ENCODE assay signal across 13 cellular contexts in the genomic region with DNA sequence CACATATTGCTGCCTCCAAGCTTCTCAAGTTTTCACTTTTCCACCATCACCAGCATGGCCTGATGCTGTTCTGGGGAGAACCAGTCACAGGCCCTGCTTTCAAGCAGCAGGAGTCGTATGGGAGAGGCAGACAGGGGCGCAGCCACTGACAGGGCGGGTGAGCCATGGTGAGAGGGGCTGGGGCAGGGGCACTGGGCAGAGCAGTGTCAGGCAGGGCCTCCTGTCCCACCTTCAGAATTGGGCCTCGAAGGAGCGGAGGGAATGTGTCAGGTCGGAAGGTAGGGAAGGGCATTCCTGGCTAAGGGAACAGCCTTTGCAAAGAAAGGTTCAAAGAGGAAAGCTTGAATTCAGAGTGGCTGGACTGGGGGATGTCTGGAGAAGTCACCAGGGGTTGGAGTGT. TPM values are rescaled to one million over a fixed set of nuclear protein-coding genes. Genes with fewer than 3 reads are reported as not detected.
DNase-seq lines count a peak whose midpoint lies in the region; ATAC-seq, FAIRE-seq and TF ChIP-seq lines count a peak whose summit lies in the region.
"Had no signal": no experiment of that assay in that cellular context is flagged by ENCODE, and none has a peak within 500 bp of the region (broad histone marks: within the 10 kb centered on the region; RNA-seq: fewer than 3 reads in every experiment).

No MANE protein-coding gene starts in this region.

- no peaks in the 10 kb centered on the region for H3K27me3 Mint-ChIP-seq in activated CD8-positive, alpha-beta memory T cell treated with anti-CD3 and anti-CD28 coated beads, Interleukin-2, amount 10 ng/mL, durations not matched to agents 7 days and 5 days

- CTCF ChIA-PET in activated CD8-positive, alpha-beta memory T cell treated with anti-CD3 and anti-CD28 coated beads, Interleukin-2, amount 10 ng/mL, durations not matched to agents 7 days and 5 days (lab: Charles Lee): interaction anchor here (0.9 to 2.7 kb wide), 25 partner anchors 8 to 272 kb away, joined by 3 to 25 read pairs (median 4); partner anchors contain the start of genes DHRS7B, TMEM11 and USP22
- CTCF ChIA-PET in PC-3 (lab: Charles Lee) (interaction anchor here (0.7 to 0.9 kb wide), 2 partner anchors 10 to 234 kb away, joined by 3 to 6 read pairs; no protein-coding TSS in a partner anchor), H1 (lab: Charles Lee; ENCODE audit: partially characterized antibody) (interaction anchor here (0.7 to 2.7 kb wide), 22 partner anchors 9 to 236 kb away, joined by 3 to 11 read pairs (median 3); no protein-coding TSS in a partner anchor)

- intact Hi-C loops in PC-3 (cut with micrococcal nuclease) (no loop called here), gastrocnemius medialis (cut with DNase I; ENCODE audit: low total_unique reads) (loop anchor here (2.0 to 5.0 kb wide), 3 partner anchors 27 to 71 kb away; partner anchors contain the start of gene NATD1)

- peak overlapping the region; percentile 62 for H3K27ac Mint-ChIP-seq in activated CD8-positive, alpha-beta memory T cell treated with anti-CD3 and anti-CD28 coated beads, Interleukin-2, amount 10 ng/mL, durations not matched to agents 7 days and 5 days

- peaks cover 36% of the 10 kb centered on the region for H3K4me1 ChIP-seq in PC-3 (ENCODE audit: insufficient read depth, low read length)
- peaks cover 0 to 4% (median under 1%) of the 10 kb centered on the region in 4 experiments; a peak in 3 of 7 replicates for H3K4me1 ChIP-seq in H1 (replicated peaks in 1 of 4; ENCODE audit: control insufficient read depth in 3 of 4, insufficient read depth in 4 of 4, low read length in 3 of 4)
- peaks cover 44 to 49% of the 10 kb centered on the region in 2 donors for H3K4me1 ChIP-seq in gastrocnemius medialis

- no peak for ATAC-seq in activated CD8-positive, alpha-beta memory T cell treated with anti-CD3 and anti-CD28 coated beads, Interleukin-2, amount 10 ng/mL, durations not matched to agents 7 days and 5 days
- no peak for ATAC-seq in PC-3
- no peak for ATAC-seq in gastrocnemius medialis

- H3K9me3 ChIP-seq in PC-3 (ENCODE audit: low read length): no peaks in the 10 kb centered on the region
- H3K9me3 ChIP-seq in H1 (ENCODE audit: insufficient read depth in 2 of 2, low read depth in 1 of 2, low read length in 1 of 2): no peaks in the 10 kb centered on the region
- H3K9me3 ChIP-seq in gastrocnemius medialis: no peaks in the 10 kb centered on the region
- H3K9me3 ChIP-seq: A549, testis had no signal

- no peak for FAIRE-seq in H1 (lab: Jason Lieb, UNC)
- FAIRE-seq: colon, islet of Langerhans had no signal

- BruUV-seq in PC-3 (replicated peaks; lab: Mats Ljungman, UMichigan): no TSS peak

- no peak overlapping the region for H3K4ac ChIP-seq in H1 (replicated peaks; ENCODE audit: insufficient read length, low read depth, low read length)

- H4K5ac ChIP-seq in H1 (ENCODE audit: insufficient read length, low read depth, low read length): no peak overlapping the region

- no peak overlapping the region for H3K4me3 Mint-ChIP-seq in activated CD8-positive, alpha-beta memory T cell treated with anti-CD3 and anti-CD28 coated beads, Interleukin-2, amount 10 ng/mL, durations not matched to agents 7 days and 5 days

- H3K36me3 ChIP-seq in PC-3 (ENCODE audit: low read depth, low read length) (no peaks in the 10 kb centered on the region), H1 (ENCODE audit: control insufficient read depth in 2 of 4, insufficient read depth in 4 of 4, low read length in 3 of 4) (no peaks in the 10 kb centered on the region), gastrocnemius medialis (no peaks in the 10 kb centered on the region)
- H3K36me3 ChIP-seq: WERI-Rb-1 had no signal

- POLR2A ChIA-PET in PC-3 (lab: Charles Lee; ENCODE audit: unreplicated experiment): no interaction called here
- POLR2A ChIA-PET in H1 (lab: Charles Lee; ENCODE audit: partially characterized antibody): interaction anchor here (0.6 kb wide), 1 partner anchor 16 kb away, joined by 3 read pairs; no protein-coding TSS in a partner anchor

- TF ChIP-seq CTCF in PC-3 (conservative IDR thresholded peaks at IDR 0.05; ENCODE audit: low read depth, low read length): no peak
- TF ChIP-seq CTCF in H1 (IDR thresholded peaks at IDR 0.05; ENCODE audit: control extremely low read depth in 1 of 3, insufficient read depth in 1 of 3, low read depth in 1 of 3, low read length in 3 of 3): no peak
- TF ChIP-seq CTCF in gastrocnemius medialis (IDR thresholded peaks at IDR 0.05 in 4 of 5, conservative IDR thresholded peaks at IDR 0.05 in 1 of 5): no peak

- H2AFZ ChIP-seq in PC-3 (ENCODE audit: low read length) (0 out of 2 replicates have a peak overlapping the region, but pooled peaks have one; percentile 20), H1 (ENCODE audit: low read length) (no peak overlapping the region)

- H3K56ac ChIP-seq in H1 (replicated peaks; ENCODE audit: insufficient read length, low read depth, low read length): no peak overlapping the region

- H3K79me1 ChIP-seq in H1 (ENCODE audit: low read depth, low read length): no peaks in the 10 kb centered on the region; the same call in 1 of the 2 replicates

- no peaks in the 10 kb centered on the region for H3F3A ChIP-seq in PC-3 (ENCODE audit: low read length, unreplicated experiment)

- no peak overlapping the region for H3K23ac ChIP-seq in H1 (ENCODE audit: insufficient read length)

- no peaks in the 10 kb centered on the region for H3K9me3 Mint-ChIP-seq in activated CD8-positive, alpha-beta memory T cell treated with anti-CD3 and anti-CD28 coated beads, Interleukin-2, amount 10 ng/mL, durations not matched to agents 7 days and 5 days (ENCODE audit: low read depth)

- TF ChIP-seq POLR2A in H1 (IDR thresholded peaks at IDR 0.05; ENCODE audit: control extremely low read depth in 1 of 2, low read depth in 2 of 2, low read length in 2 of 2): no peak
- TF ChIP-seq POLR2A in gastrocnemius medialis (IDR thresholded peaks at IDR 0.05): no peak

- no peaks in the 10 kb centered on the region for H3K36me3 Mint-ChIP-seq in activated CD8-positive, alpha-beta memory T cell treated with anti-CD3 and anti-CD28 coated beads, Interleukin-2, amount 10 ng/mL, durations not matched to agents 7 days and 5 days

- H3K4me3 ChIP-seq in PC-3 (ENCODE audit: low read length): no peak overlapping the region
- H3K4me3 ChIP-seq in H1 (ENCODE audit: extremely low read depth in 1 of 4, insufficient read depth in 2 of 4, low read depth in 3 of 4, low read length in 4 of 4): no peak overlapping the region
- no peak overlapping the region for H3K4me3 ChIP-seq in gastrocnemius medialis
- H3K4me3 ChIP-seq: A549, testis had no signal

- H2BK20ac ChIP-seq in H1 (ENCODE audit: low read length): 0 out of 2 replicates have a peak overlapping the region, but pooled peaks have one; percentile 25

- peaks cover under 1% of the 10 kb centered on the region for H3K79me2 ChIP-seq in PC-3 (ENCODE audit: low read length)
- H3K79me2 ChIP-seq in H1 (ENCODE audit: control insufficient read depth in 1 of 2, insufficient read depth in 2 of 2, low read length in 2 of 2): no peaks in the 10 kb centered on the region

- no peak for DNase-seq in activated CD8-positive, alpha-beta memory T cell treated with anti-CD3 and anti-CD28 coated beads, Interleukin-2, amount 10 ng/mL, durations not matched to agents 7 days and 5 days
- DNase-seq in activated CD8-positive, alpha-beta memory T cell treated with anti-CD3 and anti-CD28 coated beads, Interleukin-2, amount 50 U/mL, for 48 hours: no peak
- DNase-seq in PC-3 (no peak), H1 (ENCODE audit: low read depth in 1 of 2, low spot score in 2 of 2) (no peak), gastrocnemius medialis (no peak), NCI-H82 treated with DMSO at 0.1 percent for 48 hours (lab: John Stamatoyannopoulos, UW; ENCODE audit: unreplicated experiment) (no peak)
- DNase-seq in stimulated activated CD4-positive, alpha-beta T cell treated with anti-CD3 and anti-CD28 coated beads, Interleukin-12 subunit alpha, Interleukin-12 subunit beta, amount 100 ng/mL, for 4 hours: no peak
- DNase-seq in central memory CD4-positive, alpha-beta T cell: no peak

- H3K27ac ChIP-seq in PC-3 (ENCODE audit: low read length) (no peak overlapping the region), H1 (ENCODE audit: low read depth, low read length) (no peak overlapping the region), gastrocnemius medialis (peak overlapping the region; percentile 74 to 99 (median 95))
- H3K27ac ChIP-seq: testis, WERI-Rb-1 had no signal

- H3K23me2 ChIP-seq in H1 (ENCODE audit: low read depth, low read length): peaks cover 11% of the 10 kb centered on the region; the same call in 1 of the 2 replicates

- 0 out of 2 replicates have a peak overlapping the region, but pooled peaks have one; percentile 29 for H2BK15ac ChIP-seq in H1 (ENCODE audit: low read length)

- no peak overlapping the region; the same call in 1 of the 2 replicates for H2BK12ac ChIP-seq in H1 (ENCODE audit: low read depth, low read length)

- H4K20me1 ChIP-seq in PC-3 (ENCODE audit: low read length): no peaks in the 10 kb centered on the region
- no peaks in the 10 kb centered on the region for H4K20me1 ChIP-seq in H1 (replicated peaks in 1 of 2; ENCODE audit: control insufficient read depth in 1 of 2, insufficient read depth in 2 of 2, low read length in 2 of 2)

- H2BK120ac ChIP-seq in H1 (replicated peaks; ENCODE audit: low read depth, low read length): no peak overlapping the region

- no peak overlapping the region for H3K14ac ChIP-seq in H1 (ENCODE audit: insufficient read length)

- TF ChIP-seq EP300 in H1 (IDR thresholded peaks at IDR 0.05; ENCODE audit: borderline replicate concordance in 1 of 2, low read depth in 2 of 2, low read length in 2 of 2): no peak

- TF ChIP-seq RAD21 in H1 (IDR thresholded peaks at IDR 0.05 in 1 of 2, conservative IDR thresholded peaks at IDR 0.05 in 1 of 2; ENCODE audit: low read depth in 2 of 2, low read length in 2 of 2): no peak

- no peak overlapping the region for H2BK5ac ChIP-seq in H1 (ENCODE audit: low read depth, low read length)

- H3K18ac ChIP-seq in H1 (ENCODE audit: extremely low read depth, low read length): no peak overlapping the region

- no peak overlapping the region for H3K4me2 ChIP-seq in PC-3 (ENCODE audit: low read length)
- H3K4me2 ChIP-seq in H1 (ENCODE audit: insufficient read depth in 1 of 2, low read depth in 2 of 2, low read length in 2 of 2): no peak overlapping the region
- H3K4me2 ChIP-seq: A549 had no signal

- H3K27me3 ChIP-seq in PC-3 (ENCODE audit: low read length) (no peaks in the 10 kb centered on the region), H1 (replicated peaks in 1 of 4; ENCODE audit: control insufficient read depth in 3 of 4, extremely low read depth in 1 of 4, insufficient read depth in 3 of 4, low read length in 3 of 4) (peaks cover 12 to 48% (median 32%) of the 10 kb centered on the region in 4 experiments), gastrocnemius medialis (no peaks in the 10 kb centered on the region)
- H3K27me3 ChIP-seq: testis had no signal

- no peak overlapping the region for H2AK5ac ChIP-seq in H1 (ENCODE audit: low read depth, low read length)

- H3K9ac ChIP-seq in PC-3 (ENCODE audit: low read length): no peak overlapping the region
- H3K9ac ChIP-seq in H1 (replicated peaks in 1 of 4; ENCODE audit: extremely low read depth in 1 of 4, low read depth in 3 of 4, low read length in 3 of 4): no peak overlapping the region

- in situ Hi-C loops in gastrocnemius medialis (cut with MboI; ENCODE audit: low sequenced_read_pairs in 4 of 4): loop anchor here in 1 of 4 donors (10.0 kb wide), 1 partner anchor 245 kb away; no protein-coding TSS in a partner anchor

- WGBS in H1 (ENCODE audit: extremely low coverage in 1 of 2, insufficient coverage in 1 of 2, insufficient read length in 1 of 2, insufficient replicate concordance in 2 of 2, low coverage in 1 of 2, low lambda C conversion rate in 2 of 2, missing lambda C conversion rate in 1 of 2), 2 experiments: 92% methylated on average over 6 of the region's 6 CpGs; no CpG with 5 or more reads in 1 of the 2 experiments

- H3K9me2 ChIP-seq in PC-3 (replicated peaks; ENCODE audit: low read length): no peaks in the 10 kb centered on the region

- peaks cover 37% of the 10 kb centered on the region for H3K4me1 Mint-ChIP-seq in activated CD8-positive, alpha-beta memory T cell treated with anti-CD3 and anti-CD28 coated beads, Interleukin-2, amount 10 ng/mL, durations not matched to agents 7 days and 5 days

- peak overlapping the region; percentile 40; the same call in 1 of the 2 replicates for H4K8ac ChIP-seq in H1 (ENCODE audit: extremely low read depth, insufficient read depth, low read length)

- no peak overlapping the region for H4K91ac ChIP-seq in H1 (replicated peaks; ENCODE audit: insufficient read length, low read length)

RNA-seq across cellular contexts. Expression of gene MAP2K3, which starts 4.9 kb away (rescaled TPM):
- total RNA-seq in activated CD8-positive, alpha-beta memory T cell treated with anti-CD3 and anti-CD28 coated beads, Interleukin-2, amount 10 ng/mL, durations not matched to agents 7 days and 5 days: 10 to 100 TPM; 65.5 to 97.3 TPM
- total RNA-seq in PC-3 (2014; rRNA removed) (54.0 and 75.2 TPM in 2 replicates), gastrocnemius medialis (100 to 1,000 TPM in 1 of 4 donors, 10 to 100 TPM in 3; 15.7 to 170 (median 63.8) TPM)
- total RNA-seq in H1 (2021; fragmentation: NEBNext Ultra II Directional; extraction: Animal tissue kit (Norgen Biotek cat#: 25700)): 32.4 and 33.5 TPM in 2 replicates
- 16.9 and 24.3 TPM in 2 replicates for polyA plus RNA-seq in H1 (2011; rRNA removed)
- 15.7 TPM for polyA plus RNA-seq in H1 (2011; cell fraction: cytosol; rRNA removed)
- polyA plus RNA-seq in H1 (2011; cell fraction: nucleus; rRNA removed): 17.8 TPM
- polyA plus RNA-seq in H1 (2012, experiment 1 of 2): 17.6 to 31.6 TPM (median 28.7 TPM) in 4 replicates
- 29.4 TPM for polyA plus RNA-seq in H1 (2012, experiment 2 of 2)
- 19.3 TPM for polyA plus RNA-seq in H1 (2013, experiment 1 of 2)
- 20.9 TPM for polyA plus RNA-seq in H1 (2013, experiment 2 of 2)
- 8.4 and 10.1 TPM in 2 replicates for polyA minus RNA-seq in H1 (2011; rRNA and poly(A)+ RNA removed)
- 8.6 TPM for polyA minus RNA-seq in H1 (2011; cell fraction: cytosol; rRNA and poly(A)+ RNA removed)
- 13.8 TPM for polyA minus RNA-seq in H1 (2011; cell fraction: nucleus; rRNA and poly(A)+ RNA removed)

RNA-seq across cellular contexts. Expression of gene NATD1, which starts 26.4 kb away (rescaled TPM):
- 1 to 10 TPM; 1.8 to 1.9 TPM for total RNA-seq in activated CD8-positive, alpha-beta memory T cell treated with anti-CD3 and anti-CD28 coated beads, Interleukin-2, amount 10 ng/mL, durations not matched to agents 7 days and 5 days
- total RNA-seq in PC-3 (2014; rRNA removed): 0.69 and 0.73 TPM in 2 replicates
- total RNA-seq in H1 (2021; fragmentation: NEBNext Ultra II Directional; extraction: Animal tissue kit (Norgen Biotek cat#: 25700)): 7.5 and 8.4 TPM in 2 replicates
- 5.4 and 8.8 TPM in 2 replicates for polyA plus RNA-seq in H1 (2011; rRNA removed)
- polyA plus RNA-seq in H1 (2011; cell fraction: cytosol; rRNA removed): 6.3 TPM
- 7.7 TPM for polyA plus RNA-seq in H1 (2011; cell fraction: nucleus; rRNA removed)
- polyA plus RNA-seq in H1 (2012, experiment 1 of 2): 5.8 to 7.2 TPM (median 5.9 TPM) in 4 replicates
- 5.1 TPM for polyA plus RNA-seq in H1 (2012, experiment 2 of 2)
- 4.8 TPM for polyA plus RNA-seq in H1 (2013, experiment 1 of 2)
- 4.8 TPM for polyA plus RNA-seq in H1 (2013, experiment 2 of 2)
- 4.7 and 6.3 TPM in 2 replicates for polyA minus RNA-seq in H1 (2011; rRNA and poly(A)+ RNA removed)
- 5.9 TPM for polyA minus RNA-seq in H1 (2011; cell fraction: cytosol; rRNA and poly(A)+ RNA removed)
- 5.7 TPM for polyA minus RNA-seq in H1 (2011; cell fraction: nucleus; rRNA and poly(A)+ RNA removed)
- total RNA-seq in gastrocnemius medialis: 10 to 100 TPM; 10.1 to 21.2 (median 15.5) TPM

Comparison
In these comparisons a context has a peak if more than half of its experiments do, and no peak if none do; other contexts are left out.
1. H3K27ac ChIP-seq: peak in gastrocnemius medialis (4 of 4); none in PC-3 (single experiment) and H1 (single experiment).